1 cellular context compared by ENCODE assay signal in genomic region chr6:16244446-16244845, GRCh38.
TF ChIP-seq lines count a peak whose summit lies in the region.

No MANE protein-coding gene starts in this region.

TF ChIP-seq in HepG2, 621 proteins besides CTCF, POLR2A, EP300 and RAD21:
- TF ChIP-seq THRA (CRISPR knock-in tag; IDR thresholded peaks at IDR 0.05; ENCODE audit: borderline replicate concordance) (no peak), TCF7L2 (IDR thresholded peaks at IDR 0.05; ENCODE audit: low read depth, low read length) (no peak), ZNF619 (CRISPR knock-in tag; IDR thresholded peaks at IDR 0.05) (no peak)
